21 cellular contexts compared by ENCODE assay signal in genomic region chr20:19427913-19428800, GRCh38.
DNase-seq lines count a peak whose midpoint lies in the region; ATAC-seq, FAIRE-seq and TF ChIP-seq lines count a peak whose summit lies in the region.
"Had no signal": no experiment of that assay in that cellular context is flagged by ENCODE, and none has a peak within 500 bp of the region (broad histone marks: within the 10 kb centered on the region; RNA-seq: fewer than 3 reads in every experiment).

No MANE protein-coding gene starts in this region.

- FAIRE-seq in GM12891 (lab: Jason Lieb, UNC), result peak; percentile 43
- FAIRE-seq: astrocyte, GM18507 had no signal

- TF ChIP-seq POLR2A in GM12891 (IDR thresholded peaks at IDR 0.05; ENCODE audit: low read depth, low read length) (no peak), esophagus muscularis mucosa (IDR thresholded peaks at IDR 0.05; ENCODE audit: low read depth) (no peak), spleen (IDR thresholded peaks at IDR 0.05) (no peak)

- H3K27ac ChIP-seq in esophagus muscularis mucosa (replicated peaks in 1 of 4) (no peak overlapping the region), spleen (peak overlapping the region in 6 of 8 donors; percentile 1 to 62 (median 34))

- no peaks in the 10 kb centered on the region for H3K36me3 ChIP-seq in esophagus muscularis mucosa
- H3K36me3 ChIP-seq in spleen, result no peaks in the 10 kb centered on the region

- no peaks in the 10 kb centered on the region for H3K27me3 ChIP-seq in esophagus muscularis mucosa
- no peaks in the 10 kb centered on the region for H3K27me3 ChIP-seq in spleen (replicated peaks in 1 of 7)

- intact Hi-C loops in esophagus muscularis mucosa (cut with DNase I), result no loop called here
- intact Hi-C loops in spleen (cut with DNase I; ENCODE audit: low total_unique reads), result no loop called here

- H3K9me3 ChIP-seq in esophagus muscularis mucosa, result no peaks in the 10 kb centered on the region
- no peaks in the 10 kb centered on the region for H3K9me3 ChIP-seq in spleen

- ATAC-seq in HG03565 (IDR thresholded peaks at IDR 0.05; ENCODE audit: unreplicated experiment), result no peak
- ATAC-seq in HG02763 (IDR thresholded peaks at IDR 0.05; ENCODE audit: unreplicated experiment), result no peak
- ATAC-seq: activated CD8-positive, alpha-beta T cell treated with anti-CD3 and anti-CD28 coated beads for 36 hours; activated naive CD4-positive, alpha-beta T cell treated with anti-CD3 and anti-CD28 coated beads, Interleukin-2, amount 50 U/mL, for 72 hours; activated T-cell treated with anti-CD3 and anti-CD28 coated beads, Interleukin-2, amount 50 U/mL, for 4 hours had no signal

- DNase-seq in GM12891 (ENCODE audit: insufficient read length, low spot score) (no peak), NOMO-1 treated with DMSO at 0.1 percent for 48 hours (lab: John Stamatoyannopoulos, UW; ENCODE audit: unreplicated experiment) (peak; percentile 64), esophagus muscularis mucosa (ENCODE audit: extremely low spot score) (peak; percentile 80), spleen (no peak), cerebellar nuclear complex (lab: John Stamatoyannopoulos, UW) (no peak)
- no peak for DNase-seq in activated CD8-positive, alpha-beta memory T cell treated with anti-CD3 and anti-CD28 coated beads for 24 hours
- DNase-seq: activated B cell treated with CpG ODN at 0.5 μM for 24 hours; activated CD8-positive, alpha-beta T cell treated with anti-CD3 and anti-CD28 coated beads for 36 hours; activated T-cell treated with anti-CD3 and anti-CD28 coated beads, Interleukin-2, amount 50 U/mL, for 4 hours; DND-41; glutamatergic neuron; midbrain; NCI-H1048; NCI-H2081; SHP77 treated with DMSO at 0.1 percent for 48 hours had no signal

- no peak for TF ChIP-seq EP300 in esophagus muscularis mucosa (IDR thresholded peaks at IDR 0.05)

- H3K4me3 ChIP-seq in esophagus muscularis mucosa, result no peak overlapping the region
- peak overlapping the region in 1 of 8 donors; percentile 35 for H3K4me3 ChIP-seq in spleen
- H3K4me3 ChIP-seq: GM23338 had no signal

- TF ChIP-seq CTCF in esophagus muscularis mucosa (IDR thresholded peaks at IDR 0.05) (no peak), spleen (IDR thresholded peaks at IDR 0.05 in 8 of 11, conservative IDR thresholded peaks at IDR 0.05 in 3 of 11) (no peak)

- H3K4me1 ChIP-seq in esophagus muscularis mucosa (peaks cover 0 to 16% (median 14%) of the 10 kb centered on the region in 4 donors), spleen (peaks cover 0 to 10% (median 0%) of the 10 kb centered on the region in 6 donors)

- WGBS in esophagus muscularis mucosa, result 61% methylated on average over 14 of the region's 14 CpGs
- 46 to 73% (median 53%) methylated on average over 14 of the region's 14 CpGs for WGBS in spleen, 5 donors

TF ChIP-seq in GM12891, 5 proteins besides CTCF, POLR2A, EP300 and RAD21:
- no peak for TF ChIP-seq SPI1 (IDR thresholded peaks at IDR 0.05; ENCODE audit: low read depth, low read length)
- no peak for TF ChIP-seq POLR2AphosphoS5 (IDR thresholded peaks at IDR 0.05; ENCODE audit: low read depth, low read length)
- no peak for TF ChIP-seq POU2F2 (IDR thresholded peaks at IDR 0.05; ENCODE audit: low read depth, low read length)
- no peak for TF ChIP-seq TAF1 (IDR thresholded peaks at IDR 0.05; ENCODE audit: low read depth, low read length)
- no peak for TF ChIP-seq PAX5 (IDR thresholded peaks at IDR 0.05; ENCODE audit: insufficient read depth, low read length, severe bottlenecking)

Comparison
In these comparisons a context has a peak if more than half of its experiments do, and no peak if none do; other contexts are left out.
1. DNase-seq: peak in NOMO-1 treated with DMSO at 0.1 percent for 48 hours (single experiment) and esophagus muscularis mucosa (single experiment); none in GM12891 (single experiment), spleen (single experiment), cerebellar nuclear complex (0 of 2) and activated CD8-positive, alpha-beta memory T cell treated with anti-CD3 and anti-CD28 coated beads for 24 hours (single experiment).
2. H3K27ac ChIP-seq: peak in spleen (6 of 8); none in esophagus muscularis mucosa (0 of 4).